In the genomic region with DNA sequence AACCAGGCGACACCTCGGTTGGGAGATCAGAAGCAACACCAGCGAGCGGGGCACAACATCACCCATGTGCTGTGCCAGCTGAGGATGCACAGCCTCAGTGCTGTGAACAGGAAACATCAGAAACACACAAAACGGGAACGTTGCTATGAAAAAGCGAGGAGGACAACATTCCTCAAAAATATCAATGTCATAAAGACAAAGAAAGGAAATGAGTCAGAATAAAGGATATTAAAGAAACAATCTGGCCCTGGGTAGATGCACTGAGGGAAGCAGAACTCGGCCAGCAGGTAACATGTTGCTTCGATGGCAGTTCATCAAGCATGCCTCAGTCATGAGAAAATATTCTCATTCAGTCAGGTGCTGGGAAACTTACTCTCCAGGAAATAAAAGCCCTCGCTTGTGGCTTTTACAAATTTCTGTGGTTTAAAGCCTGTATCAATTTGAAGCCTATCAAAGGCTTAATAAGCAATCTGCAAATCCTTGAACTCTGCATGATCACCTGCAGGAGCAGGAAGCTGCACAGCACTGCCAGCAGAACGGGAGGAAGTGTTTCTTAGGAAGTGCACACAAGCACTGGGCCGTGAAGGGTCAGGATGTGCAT, we compare ENCODE assay signal across 17 cellular contexts.
DNase-seq lines count a peak whose midpoint lies in the region; ATAC-seq and TF ChIP-seq lines count a peak whose summit lies in the region.
"Had no signal": no experiment of that assay in that cellular context is flagged by ENCODE, and none has a peak within 500 bp of the region (broad histone marks: within the 10 kb centered on the region; RNA-seq: fewer than 3 reads in every experiment).

No MANE protein-coding gene starts in this region.

- no peaks in the 10 kb centered on the region for H3K9me3 Mint-ChIP-seq in activated T-cell treated with anti-CD3 and anti-CD28 coated beads, Interleukin-2, amount 50 U/mL, for 4 hours
- peaks cover 0 to 1% (median 0%) of the 10 kb centered on the region in 9 donors for H3K9me3 Mint-ChIP-seq in naive thymus-derived CD8-positive, alpha-beta T cell
- H3K9me3 Mint-ChIP-seq: dendritic cell treated with granulocyte-macrophage colony-stimulating factor and Interleukin-4, amounts not matched to agents 40 ng/mL and 50 ng/mL, for 4 days; memory B cell had no signal

- POLR2A ChIA-PET in naive thymus-derived CD8-positive, alpha-beta T cell (lab: Charles Lee) = no interaction called here

- H3K4me1 Mint-ChIP-seq in activated T-cell treated with anti-CD3 and anti-CD28 coated beads, Interleukin-2, amount 50 U/mL, for 4 hours (ENCODE audit: low read depth) = peaks cover 27% of the 10 kb centered on the region
- H3K4me1 Mint-ChIP-seq in naive thymus-derived CD8-positive, alpha-beta T cell = peaks cover 19 to 33% (median 26%) of the 10 kb centered on the region in 4 donors

- peak overlapping the region; percentile 51 for H3K4me3 Mint-ChIP-seq in activated T-cell treated with anti-CD3 and anti-CD28 coated beads, Interleukin-2, amount 50 U/mL, for 4 hours
- peak overlapping the region; percentile 16 to 74 (median 65) for H3K4me3 Mint-ChIP-seq in naive thymus-derived CD8-positive, alpha-beta T cell
- H3K4me3 Mint-ChIP-seq: dendritic cell treated with granulocyte-macrophage colony-stimulating factor and Interleukin-4, amounts not matched to agents 40 ng/mL and 50 ng/mL, for 4 days; memory B cell had no signal

- no peak for DNase-seq in activated T-cell treated with anti-CD3 and anti-CD28 coated beads, Interleukin-2, amount 50 U/mL, for 4 hours
- DNase-seq in activated T-cell treated with anti-CD3 and anti-CD28 coated beads for 4 hours = no peak
- DNase-seq in NCI-H69 (lab: John Stamatoyannopoulos, UW) = peak; percentile 9
- DNase-seq in cerebellum (ENCODE audit: low spot score) = peak; percentile 64
- peak in 2 of 10 donors; percentile 6 to 15 for DNase-seq in naive thymus-derived CD8-positive, alpha-beta T cell
- no peak for DNase-seq in omental fat pad (ENCODE audit: low spot score)
- DNase-seq in left ventricle myocardium superior = no peak
- DNase-seq in NCI-H526 treated with DMSO at 0.1 percent for 48 hours (lab: John Stamatoyannopoulos, UW) = no peak
- DNase-seq: Caco-2; NCI-H1105; stimulated activated CD4-positive, alpha-beta T cell treated with anti-CD3 and anti-CD28 coated beads, Interleukin-4, amount 100 ng/mL, for 4 hours; SW 1271; transverse colon had no signal

- peak overlapping the region in 8 of 10 donors; percentile 0 to 82 (median 38) for H3K27ac Mint-ChIP-seq in naive thymus-derived CD8-positive, alpha-beta T cell
- H3K27ac Mint-ChIP-seq: dendritic cell treated with granulocyte-macrophage colony-stimulating factor and Interleukin-4, amounts not matched to agents 40 ng/mL and 50 ng/mL, for 4 days; memory B cell had no signal

- TF ChIP-seq CTCF in omental fat pad (IDR thresholded peaks at IDR 0.05) = no peak

- no peaks in the 10 kb centered on the region for H3K27me3 Mint-ChIP-seq in activated T-cell treated with anti-CD3 and anti-CD28 coated beads, Interleukin-2, amount 50 U/mL, for 4 hours (ENCODE audit: low read depth)
- H3K27me3 Mint-ChIP-seq in naive thymus-derived CD8-positive, alpha-beta T cell = no peaks in the 10 kb centered on the region

- no peaks in the 10 kb centered on the region for H3K36me3 Mint-ChIP-seq in activated T-cell treated with anti-CD3 and anti-CD28 coated beads, Interleukin-2, amount 50 U/mL, for 4 hours (ENCODE audit: insufficient read depth)
- H3K36me3 Mint-ChIP-seq in naive thymus-derived CD8-positive, alpha-beta T cell = peaks cover 0 to 3% (median 0%) of the 10 kb centered on the region in 3 donors
- H3K36me3 Mint-ChIP-seq: memory B cell had no signal

- peak in 1 of 2 donors; percentile 32 for ATAC-seq in activated T-cell treated with anti-CD3 and anti-CD28 coated beads, Interleukin-2, amount 50 U/mL, for 4 hours
- ATAC-seq in naive thymus-derived CD8-positive, alpha-beta T cell = peak in 1 of 2 donors; percentile 57
- ATAC-seq in omental fat pad (ENCODE audit: low FRiP score) (no peak), left ventricle myocardium superior (no peak)
- ATAC-seq: activated CD4-positive, CD25-positive, alpha-beta regulatory T cell treated with anti-CD3 and anti-CD28 coated beads, Interleukin-2, amount 50 U/mL, for 24 hours; Panc1 had no signal

- intact Hi-C loops in left ventricle myocardium superior (cut with micrococcal nuclease) = no loop called here

Comparison
In these comparisons a context has a peak if more than half of its experiments do, and no peak if none do; other contexts are left out.
1. DNase-seq: peak in NCI-H69 (single experiment) and cerebellum (single experiment); none in activated T-cell treated with anti-CD3 and anti-CD28 coated beads, Interleukin-2, amount 50 U/mL, for 4 hours (single experiment), activated T-cell treated with anti-CD3 and anti-CD28 coated beads for 4 hours (single experiment), omental fat pad (single experiment), left ventricle myocardium superior (single experiment) and NCI-H526 treated with DMSO at 0.1 percent for 48 hours (single experiment).